1 cellular context compared by ENCODE assay signal in genomic region chr19:50255115-50255514, GRCh38.
TF ChIP-seq lines count a peak whose summit lies in the region.

No MANE protein-coding gene starts in this region.

TF ChIP-seq in GM12878, 131 proteins besides CTCF, POLR2A, EP300 and RAD21:
- TF ChIP-seq SREBF1 (IDR thresholded peaks at IDR 0.05; ENCODE audit: low read length), result no peak
- TF ChIP-seq ATF7 (IDR thresholded peaks at IDR 0.05; ENCODE audit: low read depth), result no peak
- no peak for TF ChIP-seq PRDM15 (CRISPR knock-in tag; IDR thresholded peaks at IDR 0.05)
- TF ChIP-seq PKNOX1 (IDR thresholded peaks at IDR 0.05), result no peak
- no peak for TF ChIP-seq MTA2 (IDR thresholded peaks at IDR 0.05; ENCODE audit: low read depth)
- no peak for TF ChIP-seq JUND (IDR thresholded peaks at IDR 0.05; ENCODE audit: low read depth, low read length)
- no peak for TF ChIP-seq NBN (IDR thresholded peaks at IDR 0.05)
- no peak for TF ChIP-seq FOXM1 (IDR thresholded peaks at IDR 0.05; ENCODE audit: low read depth, low read length)
- TF ChIP-seq SMAD1 (IDR thresholded peaks at IDR 0.05; ENCODE audit: low read depth, partially characterized antibody), result no peak
- no peak for TF ChIP-seq TCF3 (IDR thresholded peaks at IDR 0.05; ENCODE audit: borderline replicate concordance, insufficient read depth, low read depth, low read length)
- TF ChIP-seq BMI1 (IDR thresholded peaks at IDR 0.05; ENCODE audit: borderline replicate concordance), result no peak
- TF ChIP-seq HCFC1 (IDR thresholded peaks at IDR 0.05; ENCODE audit: low read length), result no peak
- TF ChIP-seq YY1 (IDR thresholded peaks at IDR 0.05; ENCODE audit: low read depth, low read length), result no peak
- TF ChIP-seq USF2 (IDR thresholded peaks at IDR 0.05; ENCODE audit: borderline replicate concordance, low read depth, low read length), result no peak
- TF ChIP-seq BCL11A (IDR thresholded peaks at IDR 0.05; ENCODE audit: low read depth, low read length), result no peak
- TF ChIP-seq MYC (IDR thresholded peaks at IDR 0.05; ENCODE audit: insufficient read depth, insufficient read length, insufficient replicate concordance, low read length, severe bottlenecking), result no peak
